8 cellular contexts compared by ENCODE assay signal in genomic region chr15:90955911-90956310, GRCh38. TPM values are rescaled to one million over a fixed set of nuclear protein-coding genes. Genes with fewer than 3 reads are reported as not detected.
A peak's percentile ranks its signal among the peaks of the same experiment; 100 is the strongest.
DNase-seq lines count a peak whose midpoint lies in the region; ATAC-seq and TF ChIP-seq lines count a peak whose summit lies in the region.

No MANE protein-coding gene starts in this region.

- peak; percentile 64 for DNase-seq in MCF 10A (ENCODE audit: unreplicated experiment)
- no peak for DNase-seq in breast epithelium (ENCODE audit: low spot score in 2 of 2)
- DNase-seq in NOMO-1 treated with dmso at 0.1 percent for 144 hours (lab: John Stamatoyannopoulos, UW; ENCODE audit: unreplicated experiment): peak; percentile 3
- DNase-seq in epithelial cell of esophagus (ENCODE audit: low read depth): no peak
- DNase-seq in cerebellar cortex (ENCODE audit: low spot score): no peak
- DNase-seq in NCI-H1105 treated with DMSO at 0.1 percent for 48 hours (lab: John Stamatoyannopoulos, UW): no peak

- H3K36me3 Mint-ChIP-seq in MCF 10A (ENCODE audit: insufficient read depth, unreplicated experiment): peaks cover 39% of the 10 kb centered on the region

- H3K27ac Mint-ChIP-seq in MCF 10A (ENCODE audit: low read depth, unreplicated experiment): no peak overlapping the region

- intact Hi-C loops in MCF 10A (cut with micrococcal nuclease) (loop anchor here (1.0 to 2.0 kb wide), 4 partner anchors 21 to 93 kb away; partner anchors contain the start of genes PRC1 and UNC45A), breast epithelium (cut with DNase I; ENCODE audit: low total_unique reads) (loop anchor here (5.0 kb wide), 1 partner anchor 311 kb away; no protein-coding TSS in a partner anchor)

- H3K9me3 Mint-ChIP-seq in MCF 10A (ENCODE audit: unreplicated experiment): no peaks in the 10 kb centered on the region

- no peaks in the 10 kb centered on the region for H3K9me3 ChIP-seq in breast epithelium
- H3K9me3 ChIP-seq in thymus (ENCODE audit: control insufficient read depth): no peaks in the 10 kb centered on the region

- H3K4me1 Mint-ChIP-seq in MCF 10A (ENCODE audit: insufficient read depth, unreplicated experiment): peaks cover 10% of the 10 kb centered on the region

- H3K4me3 ChIP-seq in breast epithelium: peak overlapping the region in 1 of 3 donors; percentile 68
- H3K4me3 ChIP-seq in epithelial cell of esophagus (ENCODE audit: low read length): peak overlapping the region; percentile 90
- peak overlapping the region; percentile 14 for H3K4me3 ChIP-seq in thymus (ENCODE audit: low read length)

- BruUV-seq in MCF 10A (replicated peaks; lab: Mats Ljungman, UMichigan): no TSS peak

- TF ChIP-seq CTCF in MCF 10A (IDR thresholded peaks at IDR 0.05; ENCODE audit: unreplicated experiment) (no peak), breast epithelium (IDR thresholded peaks at IDR 0.05) (no peak), epithelial cell of esophagus (IDR thresholded peaks at IDR 0.05; ENCODE audit: insufficient read depth, low read depth, low read length, missing control alignments) (no peak)

- 87% methylated on average over 9 of the region's 9 CpGs for WGBS in thymus

- H3K27ac ChIP-seq in breast epithelium (no peak overlapping the region), thymus (ENCODE audit: low read depth) (no peak overlapping the region)

- peak overlapping the region; percentile 77 for H3K4me3 Mint-ChIP-seq in MCF 10A (ENCODE audit: unreplicated experiment)

- H3K27me3 ChIP-seq in breast epithelium (no peaks in the 10 kb centered on the region), thymus (ENCODE audit: control insufficient read depth, insufficient read depth) (no peaks in the 10 kb centered on the region)

- peaks cover 3 to 8% of the 10 kb centered on the region in 2 donors for H3K4me1 ChIP-seq in breast epithelium
- peaks cover 12% of the 10 kb centered on the region for H3K4me1 ChIP-seq in thymus (ENCODE audit: control insufficient read depth, insufficient read depth, low read length)

- ATAC-seq in GM18873 (IDR thresholded peaks at IDR 0.05; ENCODE audit: low FRiP score, unreplicated experiment): no peak

- peaks cover 8% of the 10 kb centered on the region for H3K36me3 ChIP-seq in breast epithelium
- H3K36me3 ChIP-seq in thymus (ENCODE audit: control insufficient read depth, insufficient read depth): peaks cover 41% of the 10 kb centered on the region

- no peaks in the 10 kb centered on the region for H3K27me3 Mint-ChIP-seq in MCF 10A (ENCODE audit: insufficient read depth, unreplicated experiment)

- CTCF ChIA-PET in MCF 10A (lab: Yijun Ruan, JAX): interaction anchor here (0.5 to 8.4 kb wide), 34 partner anchors 9 to 1124 kb away, joined by 3 to 116 read pairs (median 7); partner anchors contain the start of genes HDDC3, UNC45A and VPS33B

- no peak for TF ChIP-seq POLR2A in breast epithelium (IDR thresholded peaks at IDR 0.05)

- POLR2A ChIA-PET in MCF 10A (lab: Yijun Ruan, JAX): interaction anchor here (0.6 to 3.3 kb wide), 13 partner anchors 10 to 93 kb away, joined by 3 to 20 read pairs (median 5); partner anchors contain the start of genes HDDC3, UNC45A and VPS33B

RNA-seq across cellular contexts. Expression of gene RCCD1, which starts 1.2 kb away (rescaled TPM):
- 21.5 and 29.0 TPM in 2 replicates for total RNA-seq in MCF 10A (2022)
- total RNA-seq in breast epithelium: 1 to 10 TPM; 5.3 to 9.8 (median 7.9) TPM
- polyA plus RNA-seq in thymus: 5.0 TPM

RNA-seq across cellular contexts. Expression of gene UNC45A, which starts 20.8 kb away (rescaled TPM):
- 61.7 and 63.1 TPM in 2 replicates for total RNA-seq in MCF 10A (2022)
- 10 to 100 TPM; 52.4 to 65.0 (median 59.8) TPM for total RNA-seq in breast epithelium
- polyA plus RNA-seq in thymus: 38.9 TPM

RNA-seq across cellular contexts. Expression of gene HDDC3, which starts 23.6 kb away (rescaled TPM):
- 23.6 and 25.5 TPM in 2 replicates for total RNA-seq in MCF 10A (2022)
- 10 to 100 TPM; 19.0 to 22.3 (median 19.4) TPM for total RNA-seq in breast epithelium
- polyA plus RNA-seq in thymus: 25.4 TPM

RNA-seq across cellular contexts. Expression of gene PRC1, which starts 38.4 kb away (rescaled TPM):
- total RNA-seq in MCF 10A (2022): 83.1 and 125 TPM in 2 replicates
- 10 to 100 TPM in 2 of 3 donors, 1 to 10 TPM in 1; 4.3 to 19.8 (median 10.5) TPM for total RNA-seq in breast epithelium
- polyA plus RNA-seq in thymus: 18.7 TPM

RNA-seq across cellular contexts. Expression of gene MAN2A2, which starts 52.8 kb away (rescaled TPM):
- total RNA-seq in MCF 10A (2022) (42.1 and 42.4 TPM in 2 replicates), breast epithelium (10 to 100 TPM; 38.2 to 58.0 (median 56.9) TPM)
- 46.5 TPM for polyA plus RNA-seq in thymus

Comparison
In these comparisons a context has a peak if more than half of its experiments do, and no peak if none do; other contexts are left out.
1. DNase-seq: peak in MCF 10A (single experiment) and NOMO-1 treated with dmso at 0.1 percent for 144 hours (single experiment); none in breast epithelium (0 of 2), epithelial cell of esophagus (single experiment), cerebellar cortex (single experiment) and NCI-H1105 treated with DMSO at 0.1 percent for 48 hours (single experiment).